ENCODE assay signal across 22 cellular contexts in genomic region chr11:12108875-12109453, GRCh38. TPM values are rescaled to one million over a fixed set of nuclear protein-coding genes. Genes with fewer than 3 reads are reported as not detected.
DNase-seq lines count a peak whose midpoint lies in the region; ATAC-seq and TF ChIP-seq lines count a peak whose summit lies in the region.
"Had no signal": no experiment of that assay in that cellular context is flagged by ENCODE, and none has a peak within 500 bp of the region (broad histone marks: within the 10 kb centered on the region; RNA-seq: fewer than 3 reads in every experiment).

No MANE protein-coding gene starts in this region.

- H3K4me1 ChIP-seq in RWPE2 (ENCODE audit: insufficient read depth, poor library complexity, severe bottlenecking): peaks cover 19% of the 10 kb centered on the region
- H3K4me1 ChIP-seq in foreskin keratinocyte: peaks cover 20% of the 10 kb centered on the region
- peaks cover 46% of the 10 kb centered on the region for H3K4me1 ChIP-seq in suprapubic skin
- peaks cover 2 to 14% of the 10 kb centered on the region in 2 donors for H3K4me1 ChIP-seq in ascending aorta

- DNase-seq in activated naive CD8-positive, alpha-beta T cell treated with anti-CD3 and anti-CD28 coated beads for 36 hours: no peak
- DNase-seq in RWPE2 (ENCODE audit: low spot score): no peak
- DNase-seq in foreskin keratinocyte: no peak
- no peak for DNase-seq in suprapubic skin (ENCODE audit: low spot score in 2 of 2)
- DNase-seq in AG08396 (ENCODE audit: low spot score): no peak
- DNase-seq in ascending aorta (ENCODE audit: low spot score in 2 of 2): no peak
- DNase-seq: adrenal gland; AML-193; central memory CD4-positive, alpha-beta T cell; DMS153; effector memory CD4-positive, alpha-beta T cell; hypothalamus; left cardiac atrium; MM.1S; mucosa of descending colon; NCI-H187; NCI-H510A; stimulated activated CD4-positive, alpha-beta T cell treated with anti-CD3 and anti-CD28 coated beads, Interleukin-4, amount 100 ng/mL, for 1 hour had no signal

- WGBS in suprapubic skin: 92% methylated on average over 2 of the region's 2 CpGs

- H3K9me3 ChIP-seq in RWPE2 (ENCODE audit: severe bottlenecking) (no peaks in the 10 kb centered on the region), suprapubic skin (no peaks in the 10 kb centered on the region), ascending aorta (no peaks in the 10 kb centered on the region)
- H3K9me3 ChIP-seq: adrenal gland, HAP-1, mucosa of descending colon had no signal

- TF ChIP-seq EP300 in suprapubic skin (IDR thresholded peaks at IDR 0.05): no peak

- peak overlapping the region; percentile 90 for H3K27ac ChIP-seq in RWPE2 (ENCODE audit: poor library complexity, severe bottlenecking)
- H3K27ac ChIP-seq in foreskin keratinocyte: peak overlapping the region; percentile 90
- peak overlapping the region; percentile 88 for H3K27ac ChIP-seq in suprapubic skin
- H3K27ac ChIP-seq in ascending aorta: no peak overlapping the region
- H3K27ac ChIP-seq: adrenal gland, SK-N-MC had no signal

- H3K36me3 ChIP-seq in RWPE2 (ENCODE audit: low read depth): peaks cover 27% of the 10 kb centered on the region
- no peaks in the 10 kb centered on the region for H3K36me3 ChIP-seq in suprapubic skin
- peaks cover 0 to 8% of the 10 kb centered on the region in 2 donors for H3K36me3 ChIP-seq in ascending aorta
- H3K36me3 ChIP-seq: adrenal gland, HAP-1 had no signal

- no peak for TF ChIP-seq POLR2A in suprapubic skin (IDR thresholded peaks at IDR 0.05)

- H3K4me3 Mint-ChIP-seq in activated naive CD8-positive, alpha-beta T cell: peak overlapping the region; percentile 88
- H3K4me3 Mint-ChIP-seq in activated naive CD8-positive, alpha-beta T cell treated with anti-CD3 and anti-CD28 coated beads for 36 hours: no peak overlapping the region

- H3K36me3 Mint-ChIP-seq in activated naive CD8-positive, alpha-beta T cell: no peaks in the 10 kb centered on the region
- no peaks in the 10 kb centered on the region for H3K36me3 Mint-ChIP-seq in activated naive CD8-positive, alpha-beta T cell treated with anti-CD3 and anti-CD28 coated beads for 36 hours

- ATAC-seq in RWPE2 (ENCODE audit: low read depth): no peak
- ATAC-seq in foreskin keratinocyte: no peak
- no peak for ATAC-seq in HG02981 (IDR thresholded peaks at IDR 0.05; ENCODE audit: unreplicated experiment)

- H3K4me3 ChIP-seq in RWPE2 (ENCODE audit: severe bottlenecking): no peak overlapping the region
- no peak overlapping the region for H3K4me3 ChIP-seq in suprapubic skin
- H3K4me3 ChIP-seq in ascending aorta: no peak overlapping the region
- H3K4me3 ChIP-seq: adrenal gland, mucosa of descending colon, SK-N-MC had no signal

- intact Hi-C loops in ascending aorta (cut with DNase I): loop anchor here (10.0 kb wide), 1 partner anchor 794 kb away; no protein-coding TSS in a partner anchor

- H3K9me3 Mint-ChIP-seq in activated naive CD8-positive, alpha-beta T cell (ENCODE audit: low read depth): no peaks in the 10 kb centered on the region
- no peaks in the 10 kb centered on the region for H3K9me3 Mint-ChIP-seq in activated naive CD8-positive, alpha-beta T cell treated with anti-CD3 and anti-CD28 coated beads for 36 hours

- no peaks in the 10 kb centered on the region for H3K27me3 Mint-ChIP-seq in activated naive CD8-positive, alpha-beta T cell
- H3K27me3 Mint-ChIP-seq in activated naive CD8-positive, alpha-beta T cell treated with anti-CD3 and anti-CD28 coated beads for 36 hours: peaks cover 3% of the 10 kb centered on the region

- H3K4me1 Mint-ChIP-seq in activated naive CD8-positive, alpha-beta T cell (ENCODE audit: low read depth): peaks cover 12% of the 10 kb centered on the region
- H3K4me1 Mint-ChIP-seq in activated naive CD8-positive, alpha-beta T cell treated with anti-CD3 and anti-CD28 coated beads for 36 hours: peaks cover 20% of the 10 kb centered on the region

- TF ChIP-seq CTCF in RWPE2 (IDR thresholded peaks at IDR 0.05; ENCODE audit: poor library complexity, severe bottlenecking): no peak
- no peak for TF ChIP-seq CTCF in foreskin keratinocyte (conservative IDR thresholded peaks at IDR 0.05)
- no peak for TF ChIP-seq CTCF in suprapubic skin (IDR thresholded peaks at IDR 0.05)
- no peak for TF ChIP-seq CTCF in ascending aorta (IDR thresholded peaks at IDR 0.05)

- peak overlapping the region; percentile 89 for H3K27ac Mint-ChIP-seq in activated naive CD8-positive, alpha-beta T cell
- H3K27ac Mint-ChIP-seq in activated naive CD8-positive, alpha-beta T cell treated with anti-CD3 and anti-CD28 coated beads for 36 hours: no peak overlapping the region

- no peaks in the 10 kb centered on the region for H3K27me3 ChIP-seq in RWPE2 (ENCODE audit: insufficient read depth, poor library complexity, severe bottlenecking)
- H3K27me3 ChIP-seq in foreskin keratinocyte: no peaks in the 10 kb centered on the region
- no peaks in the 10 kb centered on the region for H3K27me3 ChIP-seq in suprapubic skin
- H3K27me3 ChIP-seq in ascending aorta: no peaks in the 10 kb centered on the region
- H3K27me3 ChIP-seq: adrenal gland had no signal

RNA-seq across cellular contexts. Expression of gene MICAL2, which starts 1.4 kb away (rescaled TPM):
- total RNA-seq in activated naive CD8-positive, alpha-beta T cell treated with anti-CD3 and anti-CD28 coated beads for 36 hours: 10 to 100 TPM; 54.4 to 59.7 TPM
- total RNA-seq in foreskin keratinocyte (185 and 192 TPM in 2 replicates), suprapubic skin (100 to 1,000 TPM; 117 to 232 (median 164) TPM), ascending aorta (237 TPM)
- 40.2 and 42.9 TPM in 2 replicates for polyA plus RNA-seq in foreskin keratinocyte

Comparison
In these comparisons a context has a peak if more than half of its experiments do, and no peak if none do; other contexts are left out.
1. H3K27ac ChIP-seq: peak in RWPE2 (single experiment), foreskin keratinocyte (single experiment) and suprapubic skin (single experiment); none in ascending aorta (0 of 2).